In the genomic region with DNA sequence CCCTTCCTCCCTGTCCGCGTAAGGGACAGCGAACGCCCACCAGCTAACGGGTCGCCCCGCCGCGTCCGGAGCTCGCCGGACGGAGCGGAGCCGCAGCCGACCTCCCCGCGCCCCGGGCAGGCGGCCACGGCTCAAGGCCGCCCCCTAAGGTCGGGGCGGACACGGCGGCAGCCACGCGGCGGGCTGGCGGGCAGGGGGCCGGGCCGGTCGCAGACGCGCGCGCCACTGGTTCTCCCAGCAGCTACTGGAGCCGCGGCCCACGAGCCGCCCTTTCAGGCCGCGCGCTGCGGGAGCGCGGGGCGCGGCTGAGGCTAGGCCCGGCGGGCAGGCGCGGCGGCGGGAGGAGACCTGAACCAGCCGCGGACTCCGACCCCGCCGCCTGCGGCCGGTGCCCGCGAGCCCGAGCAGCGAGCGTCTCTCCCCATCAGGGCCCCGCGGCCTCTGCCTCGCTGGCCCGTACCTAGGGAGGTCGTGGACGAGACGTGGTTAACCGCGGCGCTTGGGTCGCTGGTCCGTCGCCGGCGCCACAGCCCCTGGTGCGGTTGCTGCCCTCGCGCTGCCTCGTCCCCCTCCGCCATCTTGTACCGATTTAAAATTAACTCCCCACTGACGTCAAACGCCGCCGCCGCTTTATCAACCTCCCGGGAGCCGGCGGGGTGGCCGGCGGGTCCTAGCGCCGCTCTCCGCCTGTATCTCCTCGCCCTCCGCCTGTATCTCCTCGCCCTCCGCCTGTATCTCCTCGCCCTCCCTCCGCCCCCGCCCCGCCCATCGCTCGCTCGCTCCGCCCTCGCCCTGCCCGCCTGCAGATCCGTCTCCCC, we compare ENCODE assay signal across 8 cellular contexts. TPM values are rescaled to one million over a fixed set of nuclear protein-coding genes. Genes with fewer than 3 reads are reported as not detected.
DNase-seq lines count a peak whose midpoint lies in the region; ATAC-seq and FAIRE-seq lines count a peak whose summit lies in the region.

A gene (minus strand): TSS at position 591 of the 818 bp plus-strand sequence. CDS start 13 bp downstream, at position 578.

- H3K27me3 ChIP-seq in endocrine pancreas (ENCODE audit: control insufficient read depth, insufficient read depth, low read length) = no peaks in the 10 kb centered on the region

- DNase-seq in COR-L47 (lab: John Stamatoyannopoulos, UW) = peak; percentile 94
- peak; percentile 88 for DNase-seq in HTR-8/SVneo (ENCODE audit: insufficient read length, low spot score)
- peak; percentile 96 for DNase-seq in NOMO-1 treated with DMSO at 0.1 percent for 48 hours (lab: John Stamatoyannopoulos, UW; ENCODE audit: unreplicated experiment)
- peak; percentile 72 to 85 (median 81) for DNase-seq in activated CD8-positive, alpha-beta memory T cell treated with anti-CD3 and anti-CD28 coated beads for 48 hours (ENCODE audit: low read depth in 2 of 3, low spot score in 2 of 3)
- peak; percentile 98 for DNase-seq in mesenteric fat pad (ENCODE audit: low spot score)
- peak; percentile 84 for DNase-seq in stimulated activated CD8-positive, alpha-beta memory T cell treated with anti-CD3 and anti-CD28 coated beads, Interleukin-15, amount 100 ng/mL, for 24 hours (ENCODE audit: low read depth)

- peak; percentile 69 for ATAC-seq in GM21360 (IDR thresholded peaks at IDR 0.05; ENCODE audit: unreplicated experiment)

- peak; percentile 89 for FAIRE-seq in HTR-8/SVneo (lab: Jason Lieb, UNC)

- peak within 1 kb of the TSS; percentile 98 for H3K4me3 ChIP-seq in endocrine pancreas (ENCODE audit: control insufficient read depth, insufficient read depth, low read length)

- H3K36me3 ChIP-seq in endocrine pancreas (ENCODE audit: control insufficient read depth, insufficient read depth, low read length) = no peaks in the 10 kb centered on the region

- peaks cover 21% of the 10 kb centered on the region for H3K4me1 ChIP-seq in endocrine pancreas (ENCODE audit: control insufficient read depth, insufficient read depth, low read length)

- H3K9me3 ChIP-seq in endocrine pancreas (ENCODE audit: control insufficient read depth, low read length) = no peaks in the 10 kb centered on the region

- H3K9ac ChIP-seq in endocrine pancreas (ENCODE audit: control insufficient read depth, insufficient read depth, low read length) = peak within 1 kb of the TSS; percentile 99

RNA-seq across cellular contexts. Expression of the gene that starts here (rescaled TPM):
- total RNA-seq in mesenteric fat pad = 46.3 TPM

Comparison
In these comparisons a context has a peak if more than half of its experiments do, and no peak if none do; other contexts are left out.
1. Peak in every context shown above with its lines: DNase-seq, ATAC-seq and H3K4me3 ChIP-seq.